10 cellular contexts compared by ENCODE assay signal in genomic region chr12:26273811-26274210, GRCh38.
DNase-seq lines count a peak whose midpoint lies in the region; ATAC-seq, FAIRE-seq and TF ChIP-seq lines count a peak whose summit lies in the region.
"Had no signal": no experiment of that assay in that cellular context is flagged by ENCODE, and none has a peak within 500 bp of the region (broad histone marks: within the 10 kb centered on the region; RNA-seq: fewer than 3 reads in every experiment).

No MANE protein-coding gene starts in this region.

- H3K9me3 Mint-ChIP-seq in astrocyte (ENCODE audit: unreplicated experiment) (peaks cover 2% of the 10 kb centered on the region), memory B cell (no peaks in the 10 kb centered on the region)

- ATAC-seq in memory B cell (ENCODE audit: low read depth): no peak
- ATAC-seq in GM18498 (IDR thresholded peaks at IDR 0.05; ENCODE audit: unreplicated experiment): no peak

- H3K27ac Mint-ChIP-seq in astrocyte (ENCODE audit: unreplicated experiment) (peak overlapping the region; percentile 97), memory B cell (peak overlapping the region; percentile 54)

- no peak for FAIRE-seq in astrocyte (lab: Jason Lieb, UNC)

- H3K4me1 ChIP-seq in HUES6 (ENCODE audit: control insufficient read depth, insufficient read depth, low read length): peaks cover 33% of the 10 kb centered on the region
- peaks cover 43% of the 10 kb centered on the region for H3K4me1 ChIP-seq in astrocyte (ENCODE audit: insufficient read depth, low read length)
- H3K4me1 ChIP-seq in tibial artery: peaks cover 0 to 43% (median 37%) of the 10 kb centered on the region in 4 donors

- H3K4me2 ChIP-seq in astrocyte (ENCODE audit: low read length): peak overlapping the region; percentile 67

- TF ChIP-seq CTCF in astrocyte (IDR thresholded peaks at IDR 0.05; ENCODE audit: insufficient read depth, low read depth, low read length) (no peak), tibial artery (IDR thresholded peaks at IDR 0.05) (no peak)

- no peaks in the 10 kb centered on the region for H4K20me1 ChIP-seq in astrocyte (ENCODE audit: insufficient read depth, low read length)

- H3K27ac ChIP-seq in HUES6 (ENCODE audit: low read depth, low read length) (no peak overlapping the region; the same call in 1 of the 2 replicates), astrocyte (ENCODE audit: low read depth, low read length) (peak overlapping the region; percentile 86), tibial artery (peak overlapping the region; percentile 67 to 85)

- H3K4me3 Mint-ChIP-seq in astrocyte (ENCODE audit: unreplicated experiment): no peak overlapping the region
- H3K4me3 Mint-ChIP-seq in memory B cell: no peak overlapping the region

- H3K4me1 Mint-ChIP-seq in astrocyte (ENCODE audit: low read depth, unreplicated experiment): peaks cover 39% of the 10 kb centered on the region
- peaks cover 32% of the 10 kb centered on the region for H3K4me1 Mint-ChIP-seq in memory B cell

- no peak overlapping the region for H2AFZ ChIP-seq in astrocyte (ENCODE audit: low read depth, low read length)

- no peaks in the 10 kb centered on the region for H3K79me2 ChIP-seq in astrocyte (ENCODE audit: insufficient read depth, low read length)

- H3K36me3 Mint-ChIP-seq in astrocyte (ENCODE audit: low read depth, unreplicated experiment) (no peaks in the 10 kb centered on the region), memory B cell (no peaks in the 10 kb centered on the region)

- H3K27me3 ChIP-seq in HUES6 (ENCODE audit: control insufficient read depth, insufficient read depth, low read length): no peaks in the 10 kb centered on the region; the same call in 1 of the 2 replicates
- H3K27me3 ChIP-seq in astrocyte (ENCODE audit: insufficient read depth, low read length): no peaks in the 10 kb centered on the region
- no peaks in the 10 kb centered on the region for H3K27me3 ChIP-seq in tibial artery

- DNase-seq in astrocyte (ENCODE audit: low read depth): no peak
- DNase-seq in memory B cell (ENCODE audit: low spot score in 2 of 2): no peak
- DNase-seq in tibial artery: peak; percentile 46 to 86
- DNase-seq in germinal center (ENCODE audit: low spot score): no peak
- DNase-seq in stimulated activated CD4-positive, alpha-beta T cell treated with anti-CD3 and anti-CD28 coated beads, Interleukin-2, amount 100 ng/mL, for 24 hours: no peak
- DNase-seq: activated T-cell treated with anti-CD3 and anti-CD28 coated beads, Interleukin-2, amount 50 U/mL, for 1 hour; GDM1; T-helper 17 cell had no signal

- peaks cover under 1% of the 10 kb centered on the region for H3K27me3 Mint-ChIP-seq in astrocyte (ENCODE audit: low read depth, unreplicated experiment)
- H3K27me3 Mint-ChIP-seq in memory B cell: no peaks in the 10 kb centered on the region

- H3K36me3 ChIP-seq in HUES6 (ENCODE audit: control insufficient read depth, insufficient read depth, low read length) (no peaks in the 10 kb centered on the region), astrocyte (ENCODE audit: insufficient read depth, low read length) (no peaks in the 10 kb centered on the region), tibial artery (no peaks in the 10 kb centered on the region)

- H3K4me3 ChIP-seq in HUES6 (ENCODE audit: low read depth, low read length) (no peak overlapping the region), astrocyte (ENCODE audit: insufficient read depth, low read depth, low read length) (no peak overlapping the region), tibial artery (no peak overlapping the region)

- H3K9ac ChIP-seq in HUES6 (ENCODE audit: low read length) (peak overlapping the region; percentile 19), astrocyte (ENCODE audit: low read length) (peak overlapping the region; percentile 74)

- intact Hi-C loops in tibial artery (cut with DNase I; ENCODE audit: low total_unique reads): loop anchor here (5.0 kb wide), 2 partner anchors 77 to 152 kb away; partner anchors contain the start of gene SSPN

- H3K9me3 ChIP-seq in HUES6 (ENCODE audit: control insufficient read depth, insufficient read depth, low read depth, low read length): no peaks in the 10 kb centered on the region
- H3K9me3 ChIP-seq in astrocyte (ENCODE audit: insufficient read depth, low read depth, low read length): no peaks in the 10 kb centered on the region
- no peaks in the 10 kb centered on the region for H3K9me3 ChIP-seq in tibial artery

Comparison
In these comparisons a context has a peak if more than half of its experiments do, and no peak if none do; other contexts are left out.
1. DNase-seq: peak in tibial artery (2 of 2); none in astrocyte (single experiment), memory B cell (0 of 2), germinal center (single experiment) and stimulated activated CD4-positive, alpha-beta T cell treated with anti-CD3 and anti-CD28 coated beads, Interleukin-2, amount 100 ng/mL, for 24 hours (0 of 2).